ENCODE assay signal across 14 cellular contexts in the genomic region with DNA sequence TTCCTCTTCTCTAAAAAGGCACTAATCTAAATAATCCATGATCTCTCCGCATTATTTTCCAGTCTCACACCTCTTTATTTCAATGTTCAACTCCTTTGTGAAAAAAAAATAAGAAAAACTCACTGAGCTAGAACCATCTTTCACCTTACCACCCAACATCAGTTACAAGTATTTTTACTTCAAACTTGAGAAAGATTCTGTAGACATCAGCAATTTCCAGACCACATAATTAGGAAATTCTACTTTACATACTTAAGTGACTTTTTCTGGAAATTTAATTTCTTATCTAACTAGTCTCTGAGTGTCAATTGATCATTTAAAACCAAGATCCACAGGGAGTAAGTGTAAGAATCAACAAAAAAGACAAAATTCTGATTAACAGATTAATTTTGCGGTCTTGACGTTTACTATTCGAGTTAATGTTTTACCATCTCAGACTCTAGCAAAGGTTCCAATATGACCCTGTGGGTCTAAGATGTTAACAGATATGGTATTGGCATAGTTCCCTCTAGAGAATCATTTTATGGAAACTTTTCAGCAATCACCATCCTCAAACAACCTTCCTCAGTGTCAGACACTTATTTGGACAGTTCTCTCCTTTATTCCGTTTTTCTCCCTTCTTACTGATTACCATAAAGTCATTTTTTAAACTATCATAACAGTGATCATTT. TPM values are rescaled to one million over a fixed set of nuclear protein-coding genes. Genes with fewer than 3 reads are reported as not detected.
A peak's percentile ranks its signal among the peaks of the same experiment; 100 is the strongest.
DNase-seq lines count a peak whose midpoint lies in the region; ATAC-seq and TF ChIP-seq lines count a peak whose summit lies in the region.
"Had no signal": no experiment of that assay in that cellular context is flagged by ENCODE, and none has a peak within 500 bp of the region (broad histone marks: within the 10 kb centered on the region; RNA-seq: fewer than 3 reads in every experiment).

No MANE protein-coding gene starts in this region.

- peaks cover 0 to 27% of the 10 kb centered on the region in 2 experiments; a peak in 2 of 4 replicates for H3K79me1 ChIP-seq in IMR-90 (ENCODE audit: low read depth in 1 of 2, low read length in 2 of 2)

- 80% methylated on average over 1 of the region's 5 CpGs; no CpG with 5 or more reads in 1 of the 2 experiments for WGBS in IMR-90 (ENCODE audit: extremely low coverage in 2 of 2, insufficient read length in 1 of 2), 2 experiments
- WGBS in mammary epithelial cell (ENCODE audit: low coverage, missing lambda C conversion rate) = 93% methylated on average over 5 of the region's 5 CpGs

- dilution Hi-C loops in IMR-90 (cut with HindIII; ENCODE audit: low sequenced_read_pairs, unreplicated experiment) (no loop called here), mammary epithelial cell (cut with HindIII; ENCODE audit: low sequenced_read_pairs) (no loop called here)

- H3K27ac ChIP-seq in IMR-90 (ENCODE audit: insufficient read depth, low read length) (no peak overlapping the region), mammary epithelial cell (ENCODE audit: insufficient read depth, low read depth, low read length) (peak overlapping the region; percentile 16)
- H3K27ac ChIP-seq: colonic mucosa, lower lobe of right lung had no signal

- in situ Hi-C loops in IMR-90 (cut with MboI; ENCODE audit: low sequenced_read_pairs) = loop anchor here (5.0 kb wide), 1 partner anchor 106 kb away; no protein-coding TSS in a partner anchor
- in situ Hi-C loops in mammary epithelial cell (cut with MboI; ENCODE audit: low sequenced_read_pairs in 2 of 2) = loop anchor here (5.0 kb wide), 2 partner anchors 106 to 111 kb away; no protein-coding TSS in a partner anchor

- H4K8ac ChIP-seq in IMR-90 (ENCODE audit: low read depth in 2 of 2, low read length in 2 of 2) = peak overlapping the region in 1 of 2 experiments; percentile 48; a peak in 1 of 4 replicates

- TF ChIP-seq CTCF in IMR-90 (conservative IDR thresholded peaks at IDR 0.05; ENCODE audit: low read depth, low read length) (no peak), mammary epithelial cell (conservative IDR thresholded peaks at IDR 0.05 in 1 of 2, IDR thresholded peaks at IDR 0.05 in 1 of 2; ENCODE audit: extremely low read depth in 1 of 2, insufficient read depth in 1 of 2, low read depth in 1 of 2, low read length in 2 of 2) (no peak), progenitor cell of endocrine pancreas (IDR thresholded peaks at IDR 0.05; ENCODE audit: unreplicated experiment) (no peak)

- H3K4me3 ChIP-seq in IMR-90 (ENCODE audit: insufficient read depth, low read depth, low read length) (no peak overlapping the region), mammary epithelial cell (replicated peaks in 1 of 3; ENCODE audit: insufficient read depth in 1 of 3, low read depth in 2 of 3, low read length in 3 of 3) (no peak overlapping the region)
- H3K4me3 ChIP-seq: colonic mucosa, lower lobe of right lung had no signal

- H2BK120ac ChIP-seq in IMR-90 (ENCODE audit: low read depth, low read length) = peak overlapping the region; percentile 49; the same call in 1 of the 2 replicates

- H2AFZ ChIP-seq in IMR-90 (replicated peaks; ENCODE audit: low read length, poor library complexity) (no peak overlapping the region), mammary epithelial cell (ENCODE audit: low read depth, low read length) (no peak overlapping the region)

- no peak overlapping the region for H3K56ac ChIP-seq in IMR-90 (ENCODE audit: extremely low read depth, insufficient read depth, low read length)

- H3K9me3 ChIP-seq in IMR-90 (ENCODE audit: control insufficient read depth, insufficient read depth, low read length) (no peaks in the 10 kb centered on the region), mammary epithelial cell (replicated peaks; ENCODE audit: insufficient read depth, low read length) (no peaks in the 10 kb centered on the region)
- H3K9me3 ChIP-seq: colonic mucosa, lower lobe of right lung had no signal

- H4K20me1 ChIP-seq in IMR-90 (ENCODE audit: insufficient read depth, low read length) (peaks cover 59% of the 10 kb centered on the region), mammary epithelial cell (ENCODE audit: insufficient read depth, low read length) (no peaks in the 10 kb centered on the region)

- peak overlapping the region; percentile 58; the same call in 1 of the 2 replicates for H3K18ac ChIP-seq in IMR-90 (ENCODE audit: low read depth, low read length)

- H2AK9ac ChIP-seq in IMR-90 (replicated peaks; ENCODE audit: low read depth, low read length, poor library complexity) = no peak overlapping the region

- H3K4me1 ChIP-seq in IMR-90 (ENCODE audit: control insufficient read depth, insufficient read depth, low read length) (peaks cover 16% of the 10 kb centered on the region), mammary epithelial cell (ENCODE audit: insufficient read depth, low read length) (peaks cover 16% of the 10 kb centered on the region)

- no peak overlapping the region for H2BK15ac ChIP-seq in IMR-90 (ENCODE audit: low read depth, low read length)

- H3K27ac Mint-ChIP-seq in T-helper 2 cell treated with Interferon-gamma antibody and Interleukin-4, amounts not matched to agents 5 μg/mL and 100 μg/mL, for 36 hours = peak overlapping the region; percentile 13
- peak overlapping the region; percentile 30 for H3K27ac Mint-ChIP-seq in progenitor cell of endocrine pancreas
- peak overlapping the region in 1 of 2 donors; percentile 82 for H3K27ac Mint-ChIP-seq in effector memory CD8-positive, alpha-beta T cell

- POLR2A ChIA-PET in IMR-90 (lab: Charles Lee; ENCODE audit: unreplicated experiment) = interaction anchor here (0.6 kb wide), 1 partner anchor 97 kb away, joined by 6 read pairs; no protein-coding TSS in a partner anchor

- H3K4me2 ChIP-seq in IMR-90 (ENCODE audit: low read depth, low read length) = peak overlapping the region; percentile 82; the same call in 1 of the 2 replicates
- H3K4me2 ChIP-seq in mammary epithelial cell (ENCODE audit: insufficient read depth, low read depth, low read length) = no peak overlapping the region

- CTCF ChIA-PET in IMR-90 (lab: Yijun Ruan, JAX) = no interaction called here
- CTCF ChIA-PET in mammary epithelial cell (lab: Charles Lee; ENCODE audit: low non-redundant PET) = no interaction called here

- peaks cover 37% of the 10 kb centered on the region for H3K36me3 Mint-ChIP-seq in T-helper 2 cell treated with Interferon-gamma antibody and Interleukin-4, amounts not matched to agents 5 μg/mL and 100 μg/mL, for 36 hours (ENCODE audit: low read depth)
- peaks cover 6% of the 10 kb centered on the region for H3K36me3 Mint-ChIP-seq in progenitor cell of endocrine pancreas (ENCODE audit: insufficient read depth)
- peaks cover 26% of the 10 kb centered on the region for H3K36me3 Mint-ChIP-seq in effector memory CD8-positive, alpha-beta T cell (ENCODE audit: insufficient read depth)

- no peak overlapping the region for H3K4me3 Mint-ChIP-seq in T-helper 2 cell treated with Interferon-gamma antibody and Interleukin-4, amounts not matched to agents 5 μg/mL and 100 μg/mL, for 36 hours
- H3K4me3 Mint-ChIP-seq in progenitor cell of endocrine pancreas (ENCODE audit: low read depth) = no peak overlapping the region
- H3K4me3 Mint-ChIP-seq in effector memory CD8-positive, alpha-beta T cell = no peak overlapping the region

- H3K9me3 Mint-ChIP-seq in T-helper 2 cell treated with Interferon-gamma antibody and Interleukin-4, amounts not matched to agents 5 μg/mL and 100 μg/mL, for 36 hours = no peaks in the 10 kb centered on the region
- no peaks in the 10 kb centered on the region for H3K9me3 Mint-ChIP-seq in progenitor cell of endocrine pancreas (ENCODE audit: low read depth)
- no peaks in the 10 kb centered on the region for H3K9me3 Mint-ChIP-seq in effector memory CD8-positive, alpha-beta T cell

- DNase-seq in T-helper 2 cell treated with Interferon-gamma antibody and Interleukin-4, amounts not matched to agents 5 μg/mL and 100 μg/mL, for 36 hours (ENCODE audit: low spot score) = no peak
- no peak for DNase-seq in T-helper 2 cell
- DNase-seq in IMR-90 = no peak
- no peak for DNase-seq in mammary epithelial cell
- no peak for DNase-seq in progenitor cell of endocrine pancreas (ENCODE audit: low spot score, unreplicated experiment)
- no peak for DNase-seq in effector memory CD8-positive, alpha-beta T cell
- DNase-seq in occipital lobe (lab: John Stamatoyannopoulos, UW) = no peak
- DNase-seq in NCI-H1417 (lab: John Stamatoyannopoulos, UW) = no peak
- DNase-seq: activated gamma-delta T cell treated with Interleukin-2 at 50 U/mL for 16 hours; colonic mucosa; KG1; lower lobe of right lung; stimulated activated CD4-positive, alpha-beta T cell treated with anti-CD3 and anti-CD28 coated beads, Interleukin-4, amount 100 ng/mL, for 4 hours; substantia nigra had no signal

- H3K14ac ChIP-seq in IMR-90 (replicated peaks; ENCODE audit: low read depth, low read length) = 0 out of 2 replicates have a peak overlapping the region, but pooled peaks have one; percentile 73

- BruUV-seq in IMR-90 (replicated peaks; lab: Mats Ljungman, UMichigan) (no TSS peak), mammary epithelial cell (replicated peaks; lab: Mats Ljungman, UMichigan) (no TSS peak)

- peaks cover 12% of the 10 kb centered on the region for H3K9me1 ChIP-seq in IMR-90 (ENCODE audit: insufficient read depth, low read length)

- H2BK5ac ChIP-seq in IMR-90 (ENCODE audit: low read depth, low read length, poor library complexity, severe bottlenecking) = peak overlapping the region; percentile 83

- no peak overlapping the region; the same call in 1 of the 2 replicates for H4K5ac ChIP-seq in IMR-90 (ENCODE audit: low read depth, low read length)

- no peak overlapping the region for H4K91ac ChIP-seq in IMR-90 (ENCODE audit: insufficient read depth, low read depth, low read length)

- no peaks in the 10 kb centered on the region for H3K27me3 Mint-ChIP-seq in T-helper 2 cell treated with Interferon-gamma antibody and Interleukin-4, amounts not matched to agents 5 μg/mL and 100 μg/mL, for 36 hours (ENCODE audit: low read depth)
- H3K27me3 Mint-ChIP-seq in progenitor cell of endocrine pancreas = no peaks in the 10 kb centered on the region
- H3K27me3 Mint-ChIP-seq in effector memory CD8-positive, alpha-beta T cell = no peaks in the 10 kb centered on the region

- intact Hi-C loops in IMR-90 (cut with micrococcal nuclease) = no loop called here
- intact Hi-C loops in mammary epithelial cell (cut with micrococcal nuclease) = loop anchor here (10.0 kb wide), 1 partner anchor 783 kb away; no protein-coding TSS in a partner anchor

- H3K9ac ChIP-seq in IMR-90 (ENCODE audit: low read depth, low read length) (no peak overlapping the region), mammary epithelial cell (ENCODE audit: insufficient read depth, low read length) (no peak overlapping the region)

- no peak overlapping the region for H3K4ac ChIP-seq in IMR-90 (ENCODE audit: low read depth, low read length)

- peaks cover 97% of the 10 kb centered on the region for H3K79me2 ChIP-seq in mammary epithelial cell (ENCODE audit: insufficient read depth, low read length)

- peaks cover 9% of the 10 kb centered on the region for H3K36me3 ChIP-seq in IMR-90 (ENCODE audit: control insufficient read depth, insufficient read depth, low read length)
- peaks cover 2% of the 10 kb centered on the region for H3K36me3 ChIP-seq in mammary epithelial cell (ENCODE audit: insufficient read depth, low read length)
- H3K36me3 ChIP-seq: colonic mucosa, lower lobe of right lung had no signal

- H3K4me1 Mint-ChIP-seq in T-helper 2 cell treated with Interferon-gamma antibody and Interleukin-4, amounts not matched to agents 5 μg/mL and 100 μg/mL, for 36 hours (ENCODE audit: low read depth) = peaks cover 33% of the 10 kb centered on the region
- H3K4me1 Mint-ChIP-seq in progenitor cell of endocrine pancreas (ENCODE audit: low read depth) = peaks cover 41% of the 10 kb centered on the region
- H3K4me1 Mint-ChIP-seq in effector memory CD8-positive, alpha-beta T cell (ENCODE audit: low read depth in 2 of 2) = peaks cover 13 to 35% of the 10 kb centered on the region in 2 donors

- H2BK20ac ChIP-seq in IMR-90 (ENCODE audit: low read depth, low read length) = no peak overlapping the region

- no peak for ATAC-seq in IMR-90 (ENCODE audit: low read depth)
- no peak for ATAC-seq in effector memory CD8-positive, alpha-beta T cell (replicated peaks)

- peak overlapping the region; percentile 33; the same call in 1 of the 2 replicates for H2AK5ac ChIP-seq in IMR-90 (ENCODE audit: low read depth, low read length)

- TF ChIP-seq RAD21 in IMR-90 (IDR thresholded peaks at IDR 0.05; ENCODE audit: low read length) = no peak

- 0 out of 2 replicates have a peak, but pooled peaks have one; percentile 3 for TF ChIP-seq POLR2A in IMR-90 (IDR thresholded peaks at IDR 0.05; ENCODE audit: low read depth, low read length)

- peak overlapping the region; percentile 86; the same call in 1 of the 2 replicates for H3K23ac ChIP-seq in IMR-90 (ENCODE audit: low read depth, low read length)

- H3K27me3 ChIP-seq in IMR-90 (ENCODE audit: control insufficient read depth, insufficient read depth, low read length) = no peaks in the 10 kb centered on the region
- no peaks in the 10 kb centered on the region for H3K27me3 ChIP-seq in mammary epithelial cell (ENCODE audit: insufficient read depth, low read length)
- H3K27me3 ChIP-seq: colonic mucosa had no signal

RNA-seq across cellular contexts. Expression of a gene that starts 5.1 kb away (rescaled TPM):
- 154 and 284 TPM in 2 replicates for total RNA-seq in IMR-90 (2012; rRNA removed)
- 37.5 and 48.1 TPM in 2 replicates for polyA plus RNA-seq in IMR-90 (2012; rRNA removed)
- polyA plus RNA-seq in IMR-90 (2012; cell fraction: cytosol; rRNA removed) = 11.9 and 18.2 TPM in 2 replicates
- 8.3 and 70.9 TPM in 2 replicates for polyA plus RNA-seq in IMR-90 (2012; cell fraction: nucleus; rRNA removed; ENCODE audit: low replicate concordance)
- 100 to 1,000 TPM; 151 to 226 TPM for total RNA-seq in mammary epithelial cell
- 65.5 TPM for polyA plus RNA-seq in mammary epithelial cell
- polyA minus RNA-seq in mammary epithelial cell = 76.2 TPM
- 124 and 135 TPM in 2 replicates for total RNA-seq in progenitor cell of endocrine pancreas
- 146 TPM for total RNA-seq in occipital lobe
